ENCODE assay signal across 16 cellular contexts in genomic region chr5:149719666-149720065, GRCh38. TPM values are rescaled to one million over a fixed set of nuclear protein-coding genes. Genes with fewer than 3 reads are reported as not detected.
DNase-seq lines count a peak whose midpoint lies in the region; ATAC-seq, FAIRE-seq and TF ChIP-seq lines count a peak whose summit lies in the region.
"Had no signal": no experiment of that assay in that cellular context is flagged by ENCODE, and none has a peak within 500 bp of the region (broad histone marks: within the 10 kb centered on the region; RNA-seq: fewer than 3 reads in every experiment).

No MANE protein-coding gene starts in this region.

- H3K9me3 ChIP-seq in K562 (replicated peaks; ENCODE audit: control insufficient read depth, insufficient read depth, low read depth, low read length) (no peaks in the 10 kb centered on the region), mucosa of descending colon (no peaks in the 10 kb centered on the region)
- H3K9me3 ChIP-seq: psoas muscle had no signal

- DNase-seq in DMS153 (lab: John Stamatoyannopoulos, UW) (peak; percentile 28), DMS153 treated with DMSO at 0.1 percent for 48 hours (lab: John Stamatoyannopoulos, UW; ENCODE audit: unreplicated experiment) (no peak), M059J (ENCODE audit: low read depth) (peak; percentile 76), K562 (ENCODE audit: extremely low read depth in 1 of 4, low spot score in 3 of 4) (no peak), mucosa of descending colon (peak in 1 of 3 donors; percentile 62)
- no peak for DNase-seq in activated CD8-positive, alpha-beta memory T cell treated with anti-CD3 and anti-CD28 coated beads, Interleukin-2, amount 50 U/mL, for 4 hours
- DNase-seq: 8988T; activated B cell treated with CpG ODN at 0.5 μM for 24 hours; activated gamma-delta T cell; CD4-positive, alpha-beta T cell; natural killer cell; NCI-H2227 treated with DMSO at 0.1 percent for 48 hours; psoas muscle had no signal

- 21% methylated on average over 2 of the region's 2 CpGs for WGBS in K562 (ENCODE audit: insufficient coverage, low coverage, missing lambda C conversion rate)

- TF ChIP-seq EP300 in K562 (IDR thresholded peaks at IDR 0.05; ENCODE audit: low read length), result no peak

- CTCF ChIA-PET in K562 (lab: Yijun Ruan, JAX; ENCODE audit: low intra/inter-chr PET ratio), result no interaction called here

- in situ Hi-C loops in K562 (cut with MboI), result no loop called here

- H3K36me3 ChIP-seq in K562 (ENCODE audit: control insufficient read depth, insufficient read depth, low read length), result no peaks in the 10 kb centered on the region
- H3K36me3 ChIP-seq in mucosa of descending colon (ENCODE audit: low read depth), result no peaks in the 10 kb centered on the region

- H3K79me2 ChIP-seq in K562 (ENCODE audit: control insufficient read depth, insufficient read depth, low read length), result no peaks in the 10 kb centered on the region

- no peak overlapping the region for H3K27ac ChIP-seq in K562 (ENCODE audit: extremely low read depth, low read depth, low read length)
- H3K27ac ChIP-seq: psoas muscle had no signal

- H3K4me1 ChIP-seq in K562 (replicated peaks in 1 of 2; ENCODE audit: control insufficient read depth in 2 of 2, insufficient read depth in 2 of 2, low read length in 2 of 2) (peaks cover 0 to 15% of the 10 kb centered on the region in 2 experiments; a peak in 3 of 5 replicates), mucosa of descending colon (ENCODE audit: low read depth) (peaks cover 3% of the 10 kb centered on the region)
- H3K4me1 ChIP-seq: psoas muscle had no signal

- TF ChIP-seq POLR2A in K562 (conservative IDR thresholded peaks at IDR 0.05), result no peak

- H3K27me3 ChIP-seq in K562 (ENCODE audit: control insufficient read depth in 2 of 2, insufficient read depth in 2 of 2, low read length in 2 of 2), result no peaks in the 10 kb centered on the region

- no peak overlapping the region for H3K9ac ChIP-seq in K562 (ENCODE audit: insufficient read depth in 1 of 2, low read depth in 2 of 2, low read length in 2 of 2)

- no peak for TF ChIP-seq CTCF in K562 (IDR thresholded peaks at IDR 0.05 in 2 of 3, conservative IDR thresholded peaks at IDR 0.05 in 1 of 3; ENCODE audit: insufficient read depth in 2 of 3, low read depth in 1 of 3, low read length in 3 of 3)
- TF ChIP-seq CTCF in mucosa of descending colon (IDR thresholded peaks at IDR 0.05), result no peak

- no TSS peak for BruUV-seq in K562 (replicated peaks; lab: Mats Ljungman, UMichigan)

- H3K4me2 ChIP-seq in K562 (ENCODE audit: insufficient read depth, low read length), result no peak overlapping the region

- ATAC-seq in K562, result 0 out of 3 replicates have a peak, but pooled peaks have one; percentile 26
- peak; percentile 77 for ATAC-seq in mucosa of descending colon
- ATAC-seq in HG02678 (IDR thresholded peaks at IDR 0.05; ENCODE audit: unreplicated experiment), result no peak
- no peak for ATAC-seq in GM18498 (IDR thresholded peaks at IDR 0.05; ENCODE audit: unreplicated experiment)
- ATAC-seq: natural killer cell, psoas muscle had no signal

- no peaks in the 10 kb centered on the region for H4K20me1 ChIP-seq in K562 (replicated peaks; ENCODE audit: control insufficient read depth, insufficient read depth, low read length)

- no peak for TF ChIP-seq RAD21 in K562 (CRISPR knock-in tag; conservative IDR thresholded peaks at IDR 0.05 in 1 of 2, IDR thresholded peaks at IDR 0.05 in 1 of 2)

- H3K9me1 ChIP-seq in K562 (ENCODE audit: control insufficient read depth, insufficient read depth, low read length), result no peaks in the 10 kb centered on the region

- intact Hi-C loops in K562 (cut with micrococcal nuclease), result no loop called here
- intact Hi-C loops in mucosa of descending colon (cut with DNase I, micrococcal nuclease), result loop anchor here in 1 of 2 donors (10.0 kb wide), 1 partner anchor 45 kb away; no protein-coding TSS in a partner anchor

- H2AFZ ChIP-seq in K562 (ENCODE audit: low read depth, low read length), result 0 out of 2 replicates have a peak overlapping the region, but pooled peaks have one; percentile 25

- POLR2A ChIA-PET in K562 (lab: Yijun Ruan, JAX), result interaction anchor here (0.6 to 1.0 kb wide), 2 partner anchors 9 to 133 kb away, joined by 3 read pairs; no protein-coding TSS in a partner anchor

- H3K4me3 ChIP-seq in K562, result no peak overlapping the region
- no peak overlapping the region for H3K4me3 ChIP-seq in mucosa of descending colon
- H3K4me3 ChIP-seq: lung, psoas muscle had no signal

- no peak for FAIRE-seq in K562 (lab: Jason Lieb, UNC)

TF ChIP-seq in K562, 482 proteins besides CTCF, POLR2A, EP300 and RAD21 (continues in another document):
- TF ChIP-seq NFIX (CRISPR knock-in tag; IDR thresholded peaks at IDR 0.05; ENCODE audit: low read depth) (no peak), MCM7 (IDR thresholded peaks at IDR 0.05) (no peak), FOXJ3 (CRISPR knock-in tag; IDR thresholded peaks at IDR 0.05) (no peak), ZNF347 (CRISPR knock-in tag; IDR thresholded peaks at IDR 0.05; ENCODE audit: low read depth) (no peak), SRSF3 (IDR thresholded peaks at IDR 0.05; ENCODE audit: insufficient read depth, low read length) (no peak), SNAPC5 (CRISPR knock-in tag; IDR thresholded peaks at IDR 0.05) (no peak), MECOM (CRISPR knock-in tag; IDR thresholded peaks at IDR 0.05) (no peak), TAF9B (IDR thresholded peaks at IDR 0.05; ENCODE audit: partially characterized antibody) (no peak), MEIS2 (IDR thresholded peaks at IDR 0.05; ENCODE audit: partially characterized antibody) (peak; percentile 40), PBX2 (CRISPR knock-in tag; IDR thresholded peaks at IDR 0.05; ENCODE audit: low read depth) (no peak), PBX2 (tag; conservative IDR thresholded peaks at IDR 0.05; ENCODE audit: low read depth) (peak; percentile 76), FOSL1 (tag; conservative IDR thresholded peaks at IDR 0.05) (peak; percentile 34; the same call in 1 of the 2 replicates), DPF2 (IDR thresholded peaks at IDR 0.05) (peak; percentile 13; the same call in 1 of the 2 replicates), ELF1 (tag; IDR thresholded peaks at IDR 0.05) (no peak), TBP (optimal IDR thresholded peaks at IDR 0.05; ENCODE audit: low read depth, low read length) (no peak), MXD1 (CRISPR knock-in tag; IDR thresholded peaks at IDR 0.05; ENCODE audit: borderline replicate concordance, poor library complexity, severe bottlenecking) (no peak)

RNA-seq across cellular contexts. Expression of gene PPARGC1B, which starts 10.4 kb away (rescaled TPM):
- total RNA-seq in M059J (2014; rRNA removed; shearing (Covaris generic)), result 0.66 and 0.86 TPM in 2 replicates
- 34.1 and 39.8 TPM in 2 replicates for total RNA-seq in K562 (2011; cell fraction: chromatin; rRNA removed; ENCODE audit: low replicate concordance)
- total RNA-seq in K562 (2011; cell fraction: nucleolus; rRNA removed), result 20.5 and 21.1 TPM in 2 replicates
- total RNA-seq in K562 (2011; cell fraction: nucleoplasm; rRNA removed), result 24.4 and 30.4 TPM in 2 replicates
- total RNA-seq in K562 (2014; rRNA removed) (8.6 and 10.9 TPM in 2 replicates), K562 (2014; rRNA removed; fragmentation: Illumina TruSeq; extraction: Trizol) (7.1 TPM in 2 replicates), K562 (2015; rRNA removed; fragmentation: Illumina TruSeq; extraction: Trizol) (7.3 and 8.1 TPM in 2 replicates), K562 (2021) (23.3 and 29.0 TPM in 2 replicates), mucosa of descending colon (10 to 100 TPM; 42.2 to 46.4 (median 44.4) TPM)
- polyA plus RNA-seq in K562 (2011; rRNA removed) (2.8 and 3.0 TPM in 2 replicates), K562 (2014; fragmentation: Illumina TruSeq; extraction: Trizol) (11.6 and 11.7 TPM in 2 replicates), K562 (2014; fragmentation: Nextera tagmentation; extraction: Ambion mirVana) (1 to 10 TPM; 2.5 to 6.3 TPM), K562 (2014; rRNA removed) (8.7 and 8.8 TPM in 2 replicates)
- polyA plus RNA-seq in K562 (2011; cell fraction: cytosol; rRNA removed), result 2.2 and 2.6 TPM in 2 replicates
- polyA plus RNA-seq in K562 (2011; cell fraction: nucleus; rRNA removed), result 13.0 and 17.4 TPM in 2 replicates
- polyA plus RNA-seq in K562 (2012), result 6.4 and 8.1 TPM in 2 replicates
- 7.3 and 7.7 TPM in 2 replicates for polyA minus RNA-seq in K562 (2011; rRNA and poly(A)+ RNA removed)
- polyA minus RNA-seq in K562 (2011; cell fraction: cytosol; rRNA and poly(A)+ RNA removed), result 8.8 and 11.6 TPM in 2 replicates
- 9.4 and 10.8 TPM in 2 replicates for polyA minus RNA-seq in K562 (2011; cell fraction: nucleus; rRNA and poly(A)+ RNA removed)

Comparison
In these comparisons a context has a peak if more than half of its experiments do, and no peak if none do; other contexts are left out.
1. DNase-seq: peak in DMS153 (single experiment) and M059J (single experiment); none in DMS153 treated with DMSO at 0.1 percent for 48 hours (single experiment), K562 (0 of 4) and activated CD8-positive, alpha-beta memory T cell treated with anti-CD3 and anti-CD28 coated beads, Interleukin-2, amount 50 U/mL, for 4 hours (single experiment).
2. ATAC-seq: peak in K562 (single experiment) and mucosa of descending colon (single experiment); none in HG02678 (single experiment) and GM18498 (single experiment).